27 cellular contexts compared by ENCODE assay signal in genomic region chr4:56657818-56658217, GRCh38.
A peak's percentile ranks its signal among the peaks of the same experiment; 100 is the strongest.
DNase-seq lines count a peak whose midpoint lies in the region; ATAC-seq and TF ChIP-seq lines count a peak whose summit lies in the region.
"Had no signal": no experiment of that assay in that cellular context is flagged by ENCODE, and none has a peak within 500 bp of the region (broad histone marks: within the 10 kb centered on the region; RNA-seq: fewer than 3 reads in every experiment).

No MANE protein-coding gene starts in this region.

- H3K27me3 ChIP-seq in BLaER1, result peaks cover 70% of the 10 kb centered on the region
- no peaks in the 10 kb centered on the region for H3K27me3 ChIP-seq in Loucy (ENCODE audit: insufficient read depth, low read length, poor library complexity, severe bottlenecking)
- H3K27me3 ChIP-seq in rectal smooth muscle tissue (ENCODE audit: control insufficient read depth, insufficient read depth, low read length), result peaks cover 4% of the 10 kb centered on the region

- H3K4me1 ChIP-seq in BLaER1, result peaks cover 41% of the 10 kb centered on the region
- peaks cover 56% of the 10 kb centered on the region for H3K4me1 ChIP-seq in Loucy (ENCODE audit: insufficient read depth, low read length, poor library complexity, severe bottlenecking)
- H3K4me1 ChIP-seq in rectal smooth muscle tissue (ENCODE audit: control insufficient read depth, insufficient read depth, low read length), result peaks cover 18% of the 10 kb centered on the region

- H3F3A ChIP-seq in Loucy (ENCODE audit: low read depth), result peaks cover 9% of the 10 kb centered on the region; the same call in 1 of the 2 replicates

- H4K20me1 ChIP-seq in BLaER1 (peaks cover 27% of the 10 kb centered on the region), Loucy (ENCODE audit: insufficient read depth, low read length, poor library complexity, severe bottlenecking) (no peaks in the 10 kb centered on the region)

- no peak overlapping the region for H3K9ac ChIP-seq in BLaER1
- H3K9ac ChIP-seq in Loucy (ENCODE audit: low read depth, low read length, poor library complexity, severe bottlenecking), result peak overlapping the region; percentile 29
- H3K9ac ChIP-seq in rectal smooth muscle tissue (ENCODE audit: low read length), result no peak overlapping the region
- H3K9ac ChIP-seq: KMS-11, SK-N-SH had no signal

- H2AFZ ChIP-seq in Loucy (ENCODE audit: low read length), result no peak overlapping the region

- no peaks in the 10 kb centered on the region for H3K9me2 ChIP-seq in Loucy (replicated peaks; ENCODE audit: low read depth, low read length)
- H3K9me2 ChIP-seq: SK-N-SH had no signal

- H3K27ac ChIP-seq in BLaER1 (no peak overlapping the region), rectal smooth muscle tissue (ENCODE audit: low read depth, low read length) (peak overlapping the region; percentile 40)
- H3K27ac ChIP-seq: cardiac muscle cell, heart right ventricle, KMS-11, left lung had no signal

- H3K4me3 ChIP-seq in BLaER1 (no peak overlapping the region), Loucy (ENCODE audit: low read length, poor library complexity, severe bottlenecking) (peak overlapping the region; percentile 49), rectal smooth muscle tissue (ENCODE audit: low read length) (no peak overlapping the region)
- H3K4me3 ChIP-seq: cardiac muscle cell, heart right ventricle, left lung, stomach had no signal

- no peaks in the 10 kb centered on the region for H3K36me3 ChIP-seq in BLaER1
- no peaks in the 10 kb centered on the region for H3K36me3 ChIP-seq in Loucy (ENCODE audit: insufficient read depth, low read length)
- H3K36me3 ChIP-seq in rectal smooth muscle tissue (ENCODE audit: control insufficient read depth, insufficient read depth, low read length), result no peaks in the 10 kb centered on the region
- H3K36me3 ChIP-seq: cardiac muscle cell, heart right ventricle, left lung, stomach had no signal

- no peaks in the 10 kb centered on the region for H3K79me2 ChIP-seq in Loucy (ENCODE audit: insufficient read depth, low read length)

- peak overlapping the region; percentile 9; the same call in 1 of the 2 replicates for H3K4me2 ChIP-seq in BLaER1
- H3K4me2 ChIP-seq in Loucy (ENCODE audit: low read depth, low read length, poor library complexity, severe bottlenecking), result peak overlapping the region; percentile 66
- H3K4me2 ChIP-seq: KMS-11, SK-N-SH had no signal

- DNase-seq in medulla oblongata (ENCODE audit: extremely low spot score) (peak; percentile 32), kidney glomerular epithelial cell (lab: John Stamatoyannopoulos, UW) (no peak), NCI-H2227 (lab: John Stamatoyannopoulos, UW; ENCODE audit: unreplicated experiment) (no peak)
- no peak for DNase-seq in stimulated activated CD4-positive, alpha-beta T cell treated with anti-CD3 and anti-CD28 coated beads, Interleukin-2, amount 100 ng/mL, for 24 hours
- DNase-seq: activated CD4-positive, alpha-beta T cell treated with anti-CD3 and anti-CD28 coated beads, Interleukin-2, amount 50 U/mL, for 48 hours; activated CD4-positive, CD25-positive, alpha-beta regulatory T cell; activated naive CD4-positive, alpha-beta T cell treated with anti-CD3 and anti-CD28 coated beads, Interleukin-2, amount 50 U/mL, for 16 hours; activated T-cell treated with anti-CD3 and anti-CD28 coated beads for 4 hours; CD8-positive, alpha-beta T cell; GF-D8; heart right ventricle; left lung; MV-4-11; NCI-H1694 treated with DMSO at 0.1 percent for 48 hours; NCI-H69; nucleus accumbens; retina; SK-N-SH; stimulated activated CD4-positive, alpha-beta T cell treated with anti-CD3 and anti-CD28 coated beads, Interleukin-12 subunit alpha, Interleukin-12 subunit beta, amount 100 ng/mL, for 4 hours; stomach had no signal

- ATAC-seq in GM21360 (IDR thresholded peaks at IDR 0.05; ENCODE audit: unreplicated experiment), result no peak
- ATAC-seq: CD8-positive, alpha-beta T cell; HCT116; heart right ventricle; left lung had no signal

- TF ChIP-seq CTCF in Loucy (conservative IDR thresholded peaks at IDR 0.05; ENCODE audit: low read length), result no peak

- H3K9me3 ChIP-seq in BLaER1, result no peaks in the 10 kb centered on the region
- no peaks in the 10 kb centered on the region for H3K9me3 ChIP-seq in Loucy (ENCODE audit: insufficient read depth, low read depth, low read length)
- H3K9me3 ChIP-seq: heart right ventricle, left lung, SK-N-SH, stomach had no signal
